Comparison of ENCODE assay signal across 10 cellular contexts in genomic region chr3:149655826-149656599, GRCh38. TPM values are rescaled to one million over a fixed set of nuclear protein-coding genes. Genes with fewer than 3 reads are reported as not detected.
DNase-seq lines count a peak whose midpoint lies in the region; ATAC-seq, FAIRE-seq and TF ChIP-seq lines count a peak whose summit lies in the region.
"Had no signal": no experiment of that assay in that cellular context is flagged by ENCODE, and none has a peak within 500 bp of the region (broad histone marks: within the 10 kb centered on the region; RNA-seq: fewer than 3 reads in every experiment).

No MANE protein-coding gene starts in this region.

- POLR2A ChIA-PET in A549 (lab: Yijun Ruan, JAX) = interaction anchor here (0.8 to 1.1 kb wide), 4 partner anchors 9 to 87 kb away, joined by 3 to 8 read pairs (median 4); no protein-coding TSS in a partner anchor

- CTCF ChIA-PET in A549 (lab: Yijun Ruan, JAX) = interaction anchor here (0.7 to 4.4 kb wide), 13 partner anchors 9 to 143 kb away, joined by 3 to 35 read pairs (median 4); partner anchors contain the start of gene COMMD2

- 0 out of 2 replicates have a peak overlapping the region, but pooled peaks have one; percentile 48 for H2AFZ ChIP-seq in Loucy (ENCODE audit: low read length)

- H3K27me3 ChIP-seq in Loucy (ENCODE audit: insufficient read depth, low read length, poor library complexity, severe bottlenecking) = no peaks in the 10 kb centered on the region
- no peaks in the 10 kb centered on the region for H3K27me3 ChIP-seq in endocrine pancreas (ENCODE audit: control insufficient read depth, insufficient read depth, low read length)
- H3K27me3 ChIP-seq in muscle layer of duodenum (ENCODE audit: low read depth, low read length) = peaks cover 8% of the 10 kb centered on the region

- H3K36me3 ChIP-seq in Loucy (ENCODE audit: insufficient read depth, low read length) (no peaks in the 10 kb centered on the region), endocrine pancreas (ENCODE audit: control insufficient read depth, insufficient read depth, low read length) (no peaks in the 10 kb centered on the region), muscle layer of duodenum (ENCODE audit: control insufficient read depth in 1 of 2, insufficient read depth in 2 of 2, low read length in 2 of 2) (peaks cover 0 to 13% of the 10 kb centered on the region in 2 donors)

- no peak for FAIRE-seq in A549 (lab: Jason Lieb, UNC)

- H3K4me2 ChIP-seq in A549 (peak overlapping the region; percentile 91), Loucy (ENCODE audit: low read depth, low read length, poor library complexity, severe bottlenecking) (no peak overlapping the region)

- H3K9ac ChIP-seq in Loucy (ENCODE audit: low read depth, low read length, poor library complexity, severe bottlenecking) (no peak overlapping the region), endocrine pancreas (ENCODE audit: control insufficient read depth, insufficient read depth, low read length) (no peak overlapping the region)

- no peaks in the 10 kb centered on the region for H3K9me2 ChIP-seq in Loucy (replicated peaks; ENCODE audit: low read depth, low read length)

- 3% methylated on average over 2 of the region's 2 CpGs for WGBS in A549 (ENCODE audit: missing lambda C conversion rate)

- H3K79me2 ChIP-seq in Loucy (ENCODE audit: insufficient read depth, low read length) = no peaks in the 10 kb centered on the region

- TF ChIP-seq RAD21 in A549 (conservative IDR thresholded peaks at IDR 0.05 in 1 of 2, IDR thresholded peaks at IDR 0.05 in 1 of 2) = no peak

- H3K4me3 ChIP-seq in A549 = peak overlapping the region; percentile 90
- H3K4me3 ChIP-seq in Loucy (ENCODE audit: low read length, poor library complexity, severe bottlenecking) = no peak overlapping the region
- peak overlapping the region; percentile 2 for H3K4me3 ChIP-seq in endocrine pancreas (ENCODE audit: control insufficient read depth, insufficient read depth, low read length)
- peak overlapping the region; percentile 75 to 81 for H3K4me3 ChIP-seq in muscle layer of duodenum (ENCODE audit: low read depth in 1 of 2, low read length in 2 of 2)

- peak overlapping the region; percentile 99 for H3K27ac ChIP-seq in A549
- H3K27ac ChIP-seq in muscle layer of duodenum (ENCODE audit: low read length) = peak overlapping the region; percentile 96

- DNase-seq in A549 (ENCODE audit: low read depth in 1 of 2, low spot score in 1 of 2) = peak in 1 of 2 experiments; percentile 33
- DNase-seq in KG1 (lab: John Stamatoyannopoulos, UW) = no peak
- DNase-seq in stimulated activated naive CD8-positive, alpha-beta T cell treated with anti-CD3 and anti-CD28 coated beads, Interleukin-15, Interleukin-2, amounts not matched to agents 100 U/mL and 50 U/mL, for 24 hours = no peak
- DNase-seq in DMS 273 (lab: John Stamatoyannopoulos, UW; ENCODE audit: unreplicated experiment) = no peak
- DNase-seq: activated T-cell treated with anti-CD3 and anti-CD28 coated beads for 4 hours, NCI-H2107 had no signal

- no peaks in the 10 kb centered on the region for H3F3A ChIP-seq in Loucy (ENCODE audit: low read depth)

- no peak for TF ChIP-seq EP300 in A549 (IDR thresholded peaks at IDR 0.05)

- ATAC-seq in A549 (no peak), HG02885 (IDR thresholded peaks at IDR 0.05; ENCODE audit: poor library complexity, unreplicated experiment) (no peak)
- ATAC-seq in stimulated activated naive CD8-positive, alpha-beta T cell treated with anti-CD3 and anti-CD28 coated beads, Interleukin-15, Interleukin-2, amounts not matched to agents 100 U/mL and 50 U/mL, for 24 hours = no peak

- H3K4me1 ChIP-seq in A549 = peaks cover 60% of the 10 kb centered on the region
- no peaks in the 10 kb centered on the region for H3K4me1 ChIP-seq in Loucy (ENCODE audit: insufficient read depth, low read length, poor library complexity, severe bottlenecking)
- H3K4me1 ChIP-seq in endocrine pancreas (ENCODE audit: control insufficient read depth, insufficient read depth, low read length) = no peaks in the 10 kb centered on the region
- peaks cover 11 to 21% of the 10 kb centered on the region in 2 donors for H3K4me1 ChIP-seq in muscle layer of duodenum (ENCODE audit: control insufficient read depth in 1 of 2, insufficient read depth in 2 of 2, low read length in 2 of 2)

- no peaks in the 10 kb centered on the region for H4K20me1 ChIP-seq in Loucy (ENCODE audit: insufficient read depth, low read length, poor library complexity, severe bottlenecking)

- H3K9me3 ChIP-seq in A549 (no peaks in the 10 kb centered on the region), Loucy (ENCODE audit: insufficient read depth, low read depth, low read length) (no peaks in the 10 kb centered on the region), endocrine pancreas (ENCODE audit: control insufficient read depth, low read length) (no peaks in the 10 kb centered on the region), muscle layer of duodenum (ENCODE audit: control insufficient read depth in 1 of 2, low read length in 2 of 2) (no peaks in the 10 kb centered on the region)

- no peak for TF ChIP-seq POLR2A in A549 (IDR thresholded peaks at IDR 0.05; ENCODE audit: low read length)

- TF ChIP-seq CTCF in A549 (IDR thresholded peaks at IDR 0.05) (no peak), Loucy (conservative IDR thresholded peaks at IDR 0.05; ENCODE audit: low read length) (no peak)

TF ChIP-seq in A549, 52 proteins besides CTCF, POLR2A, EP300 and RAD21:
- TF ChIP-seq E2F6 (IDR thresholded peaks at IDR 0.05; ENCODE audit: borderline replicate concordance, low read depth) (no peak), JUN (IDR thresholded peaks at IDR 0.05) (0 out of 5 replicates have a peak, but pooled peaks of 1 of the 2 experiments have one; percentile 9), BCL3 (IDR thresholded peaks at IDR 0.05) (no peak)

RNA-seq across cellular contexts. Expression of gene WWTR1, which starts 1.8 kb away (rescaled TPM):
- polyA plus RNA-seq in A549 (2011; rRNA removed) (164 and 216 TPM in 2 replicates), A549 (2017; fragmentation: RNase III; extraction: RNeasy Plus Mini Kit Qiagen cat#74134 plus additional on column Dnase treatment) (93.9 to 103 TPM (median 99.7 TPM) in 3 replicates)
- 83.5 and 88.4 TPM in 2 replicates for polyA plus RNA-seq in A549 (2012; cell fraction: cytosol; rRNA removed)
- polyA plus RNA-seq in A549 (2012; cell fraction: nucleus; rRNA removed) = 88.2 and 134 TPM in 2 replicates
- polyA minus RNA-seq in A549 (2011; rRNA and poly(A)+ RNA removed) = 192 and 265 TPM in 2 replicates
